Comparison of ENCODE assay signal across 1 cellular context in the genomic region with DNA sequence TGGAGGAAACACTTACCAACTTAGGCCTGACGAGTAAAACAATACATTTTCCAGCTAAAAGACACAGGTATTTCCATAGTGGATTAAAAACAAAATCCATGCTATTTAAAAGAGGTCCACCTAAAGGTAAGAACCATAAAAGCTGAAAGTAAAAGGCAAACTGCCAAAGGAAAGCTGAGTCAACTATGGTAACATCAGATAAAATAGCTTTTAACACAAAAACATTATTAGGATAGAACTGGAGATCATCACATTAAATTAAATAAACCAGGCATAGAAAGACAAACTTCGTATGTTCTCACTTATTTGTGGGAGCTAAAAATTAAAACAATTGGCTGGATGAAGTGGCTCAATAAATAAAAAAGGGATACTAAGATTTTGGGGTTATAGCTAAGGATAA.
TF ChIP-seq lines count a peak whose summit lies in the region.

No MANE protein-coding gene starts in this region.

TF ChIP-seq in GM23338, 12 proteins besides CTCF, POLR2A, EP300 and RAD21 (continued from another document):
- no peak for TF ChIP-seq CREB1 (CRISPR knock-in tag; IDR thresholded peaks at IDR 0.05; ENCODE audit: low read depth)
- no peak for TF ChIP-seq REST (IDR thresholded peaks at IDR 0.05; ENCODE audit: unreplicated experiment)
- TF ChIP-seq EZH2phosphoT487 (IDR thresholded peaks at IDR 0.05; ENCODE audit: unreplicated experiment), result no peak
- no peak for TF ChIP-seq EZH2 (IDR thresholded peaks at IDR 0.05; ENCODE audit: low read depth, unreplicated experiment)
- TF ChIP-seq JUNB (IDR thresholded peaks at IDR 0.05; ENCODE audit: unreplicated experiment), result no peak
TF ChIP-seq in GM23338: peak in this region for 0.
